Comparison of ENCODE assay signal across 10 cellular contexts in the genomic region with DNA sequence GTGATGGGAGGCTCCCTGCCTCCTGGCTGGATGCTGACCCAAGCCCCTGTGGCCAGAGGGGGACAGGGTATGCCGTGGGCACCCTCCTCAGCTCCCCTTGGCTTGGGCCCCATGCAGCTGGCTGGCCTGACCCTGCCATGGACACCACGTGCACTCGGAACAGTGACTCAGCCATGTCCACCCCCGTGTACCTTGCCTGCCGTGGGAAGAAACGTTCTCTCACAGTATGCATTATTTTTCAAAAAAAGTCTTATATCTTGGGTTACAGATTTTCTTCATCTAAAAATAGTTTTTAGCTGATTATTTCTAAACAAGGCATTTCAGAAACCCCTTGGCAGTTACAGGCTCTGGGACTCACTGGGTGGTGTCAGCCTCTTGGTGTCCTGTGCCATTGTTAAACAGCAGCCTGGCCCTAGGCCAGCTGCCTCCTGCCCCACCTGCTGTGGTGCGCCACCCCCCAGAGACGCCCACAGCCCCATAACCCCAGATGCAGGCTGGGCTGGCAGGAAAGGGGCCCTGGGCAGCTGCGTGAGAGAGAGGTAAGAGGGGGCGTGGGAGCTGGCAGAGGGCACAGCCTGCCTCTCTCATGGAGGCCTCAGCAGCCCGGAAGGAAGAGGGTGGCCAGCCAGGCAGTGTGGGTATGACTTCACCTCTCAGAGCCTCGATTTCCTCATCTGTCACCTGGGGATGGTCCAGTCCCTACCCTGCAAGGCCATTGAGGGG.
DNase-seq lines count a peak whose midpoint lies in the region; ATAC-seq and TF ChIP-seq lines count a peak whose summit lies in the region.
"Had no signal": no experiment of that assay in that cellular context is flagged by ENCODE, and none has a peak within 500 bp of the region (broad histone marks: within the 10 kb centered on the region; RNA-seq: fewer than 3 reads in every experiment).

No MANE protein-coding gene starts in this region.

- peak overlapping the region; percentile 48 for H2BK5ac ChIP-seq in neuronal stem cell (ENCODE audit: low read length)

- no CpG with 5 or more reads among the region's 12 CpGs for WGBS in neuronal stem cell (ENCODE audit: extremely low coverage in 2 of 2, insufficient read length in 2 of 2, insufficient replicate concordance in 1 of 2), 2 donors

- peak overlapping the region; percentile 98 for H3K14ac ChIP-seq in neuronal stem cell (ENCODE audit: low read length)

- H3K9ac ChIP-seq in DND-41 (ENCODE audit: low read depth, low read length) (no peak overlapping the region), neuronal stem cell (ENCODE audit: low read depth, low read length, poor library complexity) (no peak overlapping the region)

- H3K4me3 ChIP-seq in DND-41 (ENCODE audit: low read depth in 1 of 2, low read length in 2 of 2) (no peak overlapping the region), MG63 (no peak overlapping the region), coronary artery (no peak overlapping the region), neuronal stem cell (ENCODE audit: low read length in 2 of 2) (no peak overlapping the region)

- TF ChIP-seq CTCF in DND-41 (IDR thresholded peaks at IDR 0.05; ENCODE audit: borderline replicate concordance, extremely low read depth, low read length, poor library complexity, severe bottlenecking) (no peak), coronary artery (IDR thresholded peaks at IDR 0.05) (no peak)

- H3K36me3 ChIP-seq in DND-41 (ENCODE audit: insufficient read depth, low read length): no peaks in the 10 kb centered on the region
- no peaks in the 10 kb centered on the region; the same call in 1 of the 2 replicates for H3K36me3 ChIP-seq in MG63
- no peaks in the 10 kb centered on the region for H3K36me3 ChIP-seq in neuronal stem cell (replicated peaks in 1 of 2; ENCODE audit: control insufficient read depth in 2 of 2, insufficient read depth in 2 of 2, low read length in 2 of 2)

- peak overlapping the region; percentile 30 for H4K91ac ChIP-seq in neuronal stem cell (ENCODE audit: low read depth, low read length, poor library complexity)

- H2AK5ac ChIP-seq in neuronal stem cell (ENCODE audit: low read depth, low read length): peak overlapping the region; percentile 70

- H3K9me3 ChIP-seq in DND-41 (ENCODE audit: insufficient read depth, low read length, severe bottlenecking) (no peaks in the 10 kb centered on the region), MG63 (no peaks in the 10 kb centered on the region), neuronal stem cell (replicated peaks in 1 of 2; ENCODE audit: control insufficient read depth in 2 of 2, insufficient read depth in 1 of 2, low read depth in 1 of 2, low read length in 2 of 2) (no peaks in the 10 kb centered on the region)

- H3K27me3 ChIP-seq in DND-41 (ENCODE audit: insufficient read depth, low read length, poor library complexity): no peaks in the 10 kb centered on the region
- H3K27me3 ChIP-seq in MG63: no peaks in the 10 kb centered on the region
- H3K27me3 ChIP-seq in neuronal stem cell (ENCODE audit: control insufficient read depth in 3 of 3, insufficient read depth in 3 of 3, low read depth in 1 of 3, low read length in 3 of 3): peaks cover 0 to 3% (median 0%) of the 10 kb centered on the region in 3 experiments

- H2BK120ac ChIP-seq in neuronal stem cell (ENCODE audit: low read depth, low read length): peak overlapping the region; percentile 90

- no peaks in the 10 kb centered on the region for H4K20me1 ChIP-seq in DND-41 (ENCODE audit: insufficient read depth, low read length)

- H2BK12ac ChIP-seq in neuronal stem cell (ENCODE audit: low read length): no peak overlapping the region

- H2AFZ ChIP-seq in DND-41 (ENCODE audit: low read depth, low read length): no peak overlapping the region
- no peak overlapping the region for H2AFZ ChIP-seq in neuronal stem cell (ENCODE audit: low read length)

- H3K4me2 ChIP-seq in DND-41 (ENCODE audit: insufficient read depth, low read length) (no peak overlapping the region), neuronal stem cell (ENCODE audit: insufficient read depth, low read length, poor library complexity, severe bottlenecking) (no peak overlapping the region)

- DNase-seq in DND-41: peak; percentile 60
- peak; percentile 58 for DNase-seq in MG63
- DNase-seq in coronary artery (ENCODE audit: low spot score): peak; percentile 55
- no peak for DNase-seq in neuronal stem cell (ENCODE audit: low spot score)
- no peak for DNase-seq in activated CD8-positive, alpha-beta memory T cell treated with anti-CD3 and anti-CD28 coated beads, Interleukin-2, amount 50 U/mL, for 4 hours
- no peak for DNase-seq in NOMO-1 treated with dmso at 0.1 percent for 144 hours (lab: John Stamatoyannopoulos, UW; ENCODE audit: unreplicated experiment)
- DNase-seq: activated T-cell treated with anti-CD3 and anti-CD28 coated beads, Interleukin-2, amount 50 U/mL, for 4 hours; nephron progenitor cell had no signal

- H3K4me1 ChIP-seq in DND-41 (ENCODE audit: insufficient read depth, low read length) (no peaks in the 10 kb centered on the region), neuronal stem cell (ENCODE audit: control insufficient read depth in 2 of 2, insufficient read depth in 1 of 2, low read depth in 1 of 2, low read length in 2 of 2) (peaks cover 0 to 5% of the 10 kb centered on the region in 2 donors)

- H3K79me1 ChIP-seq in neuronal stem cell (ENCODE audit: low read depth, low read length): peaks cover 3% of the 10 kb centered on the region

- no peak overlapping the region for H3K4ac ChIP-seq in neuronal stem cell (ENCODE audit: low read length)

- peak; percentile 86 for ATAC-seq in DND-41 (ENCODE audit: insufficient read depth, low read depth)
- no peak for ATAC-seq in HG03378 (IDR thresholded peaks at IDR 0.05; ENCODE audit: unreplicated experiment)
- no peak for ATAC-seq in HG03159 (IDR thresholded peaks at IDR 0.05; ENCODE audit: unreplicated experiment)
- ATAC-seq: activated T-cell treated with anti-CD3 and anti-CD28 coated beads, Interleukin-2, amount 50 U/mL, for 4 hours had no signal

- H2BK15ac ChIP-seq in neuronal stem cell (ENCODE audit: low read length): no peak overlapping the region

- no peak overlapping the region for H3K23ac ChIP-seq in neuronal stem cell (ENCODE audit: low read depth, low read length, poor library complexity)

- H3K27ac ChIP-seq in DND-41 (ENCODE audit: low read length) (no peak overlapping the region), coronary artery (no peak overlapping the region), neuronal stem cell (replicated peaks; ENCODE audit: low read length) (no peak overlapping the region)

- no peaks in the 10 kb centered on the region for H3K79me2 ChIP-seq in DND-41 (ENCODE audit: insufficient read depth, low read length)

- H3K18ac ChIP-seq in neuronal stem cell (ENCODE audit: low read length): peak overlapping the region; percentile 87

- no peak overlapping the region for H4K8ac ChIP-seq in neuronal stem cell (ENCODE audit: low read depth, low read length)

Comparison
In these comparisons a context has a peak if more than half of its experiments do, and no peak if none do; other contexts are left out.
1. DNase-seq: peak in DND-41 (single experiment), MG63 (single experiment) and coronary artery (single experiment); none in neuronal stem cell (single experiment), activated CD8-positive, alpha-beta memory T cell treated with anti-CD3 and anti-CD28 coated beads, Interleukin-2, amount 50 U/mL, for 4 hours (single experiment) and NOMO-1 treated with dmso at 0.1 percent for 144 hours (single experiment).